ENCODE assay signal across 15 cellular contexts in genomic region chr18:9133225-9133624, GRCh38. TPM values are rescaled to one million over a fixed set of nuclear protein-coding genes. Genes with fewer than 3 reads are reported as not detected.
A peak's percentile ranks its signal among the peaks of the same experiment; 100 is the strongest.
DNase-seq lines count a peak whose midpoint lies in the region; ATAC-seq and TF ChIP-seq lines count a peak whose summit lies in the region.
"Had no signal": no experiment of that assay in that cellular context is flagged by ENCODE, and none has a peak within 500 bp of the region (broad histone marks: within the 10 kb centered on the region; RNA-seq: fewer than 3 reads in every experiment).

No MANE protein-coding gene starts in this region.

- peak overlapping the region; percentile 47 for H3K4me3 Mint-ChIP-seq in activated naive CD4-positive, alpha-beta T cell treated with anti-CD3 and anti-CD28 coated beads, Interleukin-2, amount 50 U/mL, for 24 hours
- no peak overlapping the region for H3K4me3 Mint-ChIP-seq in neural progenitor cell
- H3K4me3 Mint-ChIP-seq: stimulated activated naive B cell treated with anti-CD40 and anti-IgM and Interleukin-4, amounts not matched to agents 10 μg/mL and 1 μg/mL and 100 μg/mL, for 72 hours had no signal

- no peak overlapping the region for H3K4me3 ChIP-seq in WERI-Rb-1 (ENCODE audit: low read depth, low read length)
- H3K4me3 ChIP-seq in hepatocyte: no peak overlapping the region
- H3K4me3 ChIP-seq in subcutaneous abdominal adipose tissue (ENCODE audit: low read depth in 1 of 5, low read length in 5 of 5): no peak overlapping the region
- H3K4me3 ChIP-seq in neural progenitor cell: no peak overlapping the region
- H3K4me3 ChIP-seq: lower lobe of right lung had no signal

- H3K4me1 ChIP-seq in hepatocyte (ENCODE audit: insufficient read depth): peaks cover 1% of the 10 kb centered on the region
- peaks cover 0 to 14% (median 11%) of the 10 kb centered on the region in 5 donors for H3K4me1 ChIP-seq in subcutaneous abdominal adipose tissue (ENCODE audit: control insufficient read depth in 5 of 5, insufficient read depth in 5 of 5, low read length in 5 of 5)
- H3K4me1 ChIP-seq in neural progenitor cell: peaks cover 6% of the 10 kb centered on the region

- H3K79me2 ChIP-seq in hepatocyte: peaks cover 49% of the 10 kb centered on the region
- H3K79me2 ChIP-seq in neural progenitor cell (ENCODE audit: low read depth): peaks cover 27% of the 10 kb centered on the region

- no peaks in the 10 kb centered on the region for H3K27me3 Mint-ChIP-seq in activated naive CD4-positive, alpha-beta T cell treated with anti-CD3 and anti-CD28 coated beads, Interleukin-2, amount 50 U/mL, for 24 hours
- peaks cover 5% of the 10 kb centered on the region for H3K27me3 Mint-ChIP-seq in neural progenitor cell (ENCODE audit: insufficient read depth, low read depth)
- H3K27me3 Mint-ChIP-seq: stimulated activated naive B cell treated with anti-CD40 and anti-IgM and Interleukin-4, amounts not matched to agents 10 μg/mL and 1 μg/mL and 100 μg/mL, for 72 hours had no signal

- H3F3A ChIP-seq in neural progenitor cell (ENCODE audit: low read depth): peaks cover 61% of the 10 kb centered on the region

- H3K4me1 Mint-ChIP-seq in activated naive CD4-positive, alpha-beta T cell treated with anti-CD3 and anti-CD28 coated beads, Interleukin-2, amount 50 U/mL, for 24 hours: peaks cover 69% of the 10 kb centered on the region
- peaks cover 19% of the 10 kb centered on the region for H3K4me1 Mint-ChIP-seq in neural progenitor cell

- H3K36me3 ChIP-seq in WERI-Rb-1 (peaks cover 52% of the 10 kb centered on the region), hepatocyte (replicated peaks; ENCODE audit: insufficient read depth, low read depth) (no peaks in the 10 kb centered on the region), subcutaneous abdominal adipose tissue (ENCODE audit: control insufficient read depth in 5 of 5, insufficient read depth in 5 of 5, low read length in 5 of 5) (peaks cover 29 to 36% (median 31%) of the 10 kb centered on the region in 5 donors), neural progenitor cell (peaks cover 11% of the 10 kb centered on the region)

- peak overlapping the region; percentile 86 for H3K27ac Mint-ChIP-seq in activated naive CD4-positive, alpha-beta T cell treated with anti-CD3 and anti-CD28 coated beads, Interleukin-2, amount 50 U/mL, for 24 hours
- H3K27ac Mint-ChIP-seq in neural progenitor cell: no peak overlapping the region
- H3K27ac Mint-ChIP-seq: stimulated activated naive B cell treated with anti-CD40 and anti-IgM and Interleukin-4, amounts not matched to agents 10 μg/mL and 1 μg/mL and 100 μg/mL, for 72 hours had no signal

- H3K9ac ChIP-seq in subcutaneous abdominal adipose tissue (ENCODE audit: low read length in 5 of 5): peak overlapping the region in 2 of 5 donors; percentile 13 to 19
- no peak overlapping the region for H3K9ac ChIP-seq in neural progenitor cell

- H3K4me2 ChIP-seq in hepatocyte (no peak overlapping the region), neural progenitor cell (no peak overlapping the region)

- H3K9me3 ChIP-seq in WERI-Rb-1 (ENCODE audit: severe bottlenecking) (no peaks in the 10 kb centered on the region), hepatocyte (ENCODE audit: low read depth) (no peaks in the 10 kb centered on the region), subcutaneous abdominal adipose tissue (ENCODE audit: control insufficient read depth in 5 of 5, low read length in 5 of 5) (no peaks in the 10 kb centered on the region), neural progenitor cell (ENCODE audit: low read depth) (no peaks in the 10 kb centered on the region)
- H3K9me3 ChIP-seq: lower lobe of right lung had no signal

- H4K20me1 ChIP-seq in hepatocyte (ENCODE audit: insufficient read depth, poor library complexity, severe bottlenecking) (peaks cover 5% of the 10 kb centered on the region), neural progenitor cell (ENCODE audit: low read depth) (peaks cover 25% of the 10 kb centered on the region)

- peaks cover 22% of the 10 kb centered on the region for H3K36me3 Mint-ChIP-seq in activated naive CD4-positive, alpha-beta T cell treated with anti-CD3 and anti-CD28 coated beads, Interleukin-2, amount 50 U/mL, for 24 hours
- H3K36me3 Mint-ChIP-seq in neural progenitor cell: peaks cover 11% of the 10 kb centered on the region

- H3K9me3 Mint-ChIP-seq in activated naive CD4-positive, alpha-beta T cell treated with anti-CD3 and anti-CD28 coated beads, Interleukin-2, amount 50 U/mL, for 24 hours: no peaks in the 10 kb centered on the region
- no peaks in the 10 kb centered on the region for H3K9me3 Mint-ChIP-seq in neural progenitor cell
- H3K9me3 Mint-ChIP-seq: stimulated activated naive B cell treated with anti-CD40 and anti-IgM and Interleukin-4, amounts not matched to agents 10 μg/mL and 1 μg/mL and 100 μg/mL, for 72 hours had no signal

- WGBS in hepatocyte (ENCODE audit: low lambda C conversion rate, missing lambda C conversion rate): 75% methylated on average over 2 of the region's 2 CpGs

- H2AFZ ChIP-seq in hepatocyte: no peak overlapping the region
- no peak overlapping the region for H2AFZ ChIP-seq in neural progenitor cell (replicated peaks)

- TF ChIP-seq CTCF in WERI-Rb-1 (IDR thresholded peaks at IDR 0.05; ENCODE audit: low read depth, low read length): no peak
- TF ChIP-seq CTCF in hepatocyte (IDR thresholded peaks at IDR 0.05; ENCODE audit: poor library complexity): no peak
- TF ChIP-seq CTCF in neural progenitor cell (IDR thresholded peaks at IDR 0.05): no peak

- no peaks in the 10 kb centered on the region for H3K9me2 ChIP-seq in hepatocyte (replicated peaks; ENCODE audit: insufficient read depth)

- no peak for DNase-seq in activated naive CD4-positive, alpha-beta T cell treated with Interleukin-2 at 50 U/mL for 16 hours
- no peak for DNase-seq in WERI-Rb-1
- DNase-seq in hepatocyte (ENCODE audit: low spot score): peak; percentile 18
- DNase-seq in SIG-M5 treated with dmso at 0.1 percent for 504 hours (lab: John Stamatoyannopoulos, UW; ENCODE audit: unreplicated experiment): no peak
- no peak for DNase-seq in neural progenitor cell (ENCODE audit: low spot score)
- DNase-seq: activated T-cell treated with anti-CD3 and anti-CD28 coated beads for 4 hours; AML-193; EL; lower lobe of right lung; NCI-H446; stimulated activated CD4-positive, alpha-beta T cell treated with anti-CD3 and anti-CD28 coated beads, Interleukin-2, amount 100 ng/mL, for 48 hours; stimulated activated naive B cell treated with anti-CD40 and anti-IgM and Interleukin-4, amounts not matched to agents 10 μg/mL and 1 μg/mL and 100 μg/mL, for 72 hours had no signal

- no peak for ATAC-seq in GM18520 (IDR thresholded peaks at IDR 0.05; ENCODE audit: unreplicated experiment)
- ATAC-seq: lower lobe of right lung; stimulated activated naive B cell treated with anti-CD40 and anti-IgM and Interleukin-4, amounts not matched to agents 10 μg/mL and 1 μg/mL and 100 μg/mL, for 72 hours had no signal

- H3K27me3 ChIP-seq in WERI-Rb-1 (ENCODE audit: insufficient read depth, low read depth, severe bottlenecking): no peaks in the 10 kb centered on the region
- H3K27me3 ChIP-seq in hepatocyte: no peaks in the 10 kb centered on the region
- no peaks in the 10 kb centered on the region for H3K27me3 ChIP-seq in subcutaneous abdominal adipose tissue (ENCODE audit: control insufficient read depth in 5 of 5, insufficient read depth in 4 of 5, low read length in 5 of 5)
- H3K27me3 ChIP-seq in neural progenitor cell: no peaks in the 10 kb centered on the region

- H3K27ac ChIP-seq in WERI-Rb-1 (peak overlapping the region; percentile 97), hepatocyte (peak overlapping the region; percentile 27), subcutaneous abdominal adipose tissue (ENCODE audit: low read depth, low read length) (peak overlapping the region; percentile 16), neural progenitor cell (no peak overlapping the region)
- H3K27ac ChIP-seq: lower lobe of right lung had no signal

RNA-seq across cellular contexts. Expression of gene ANKRD12, which starts 3.4 kb away (rescaled TPM):
- 28.5 and 29.2 TPM in 2 replicates for total RNA-seq in hepatocyte
- 34.3 and 39.7 TPM in 2 replicates for polyA plus RNA-seq in hepatocyte
- 26.8 and 38.2 TPM in 2 replicates for total RNA-seq in neural progenitor cell (ENCODE audit: low replicate concordance)

RNA-seq across cellular contexts. Expression of gene NDUFV2, which starts 30.7 kb away (rescaled TPM):
- total RNA-seq in hepatocyte (170 and 178 TPM in 2 replicates), neural progenitor cell (ENCODE audit: low replicate concordance) (140 and 228 TPM in 2 replicates)
- 233 and 238 TPM in 2 replicates for polyA plus RNA-seq in hepatocyte
